26 cellular contexts compared by ENCODE assay signal in the genomic region with DNA sequence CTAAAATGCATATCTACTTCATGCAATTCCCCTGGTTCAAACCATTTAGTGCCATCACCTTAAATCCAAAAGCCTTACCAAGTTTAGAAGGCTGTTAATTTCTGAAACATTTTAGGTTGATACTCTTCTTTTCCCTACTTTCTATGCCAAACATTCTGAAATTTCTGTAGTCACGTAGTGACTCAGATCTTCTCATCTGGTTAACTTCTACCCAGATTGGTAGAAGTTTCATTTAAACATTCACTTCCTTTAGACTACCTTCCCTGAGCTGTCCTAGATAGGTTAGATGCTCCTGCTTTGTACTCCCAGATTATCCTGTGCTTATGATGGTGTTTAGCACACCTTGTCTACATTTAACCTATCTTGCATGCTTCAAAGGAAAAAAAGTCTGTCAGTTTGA. TPM values are rescaled to one million over a fixed set of nuclear protein-coding genes. Genes with fewer than 3 reads are reported as not detected.
DNase-seq lines count a peak whose midpoint lies in the region; ATAC-seq, FAIRE-seq and TF ChIP-seq lines count a peak whose summit lies in the region.
"Had no signal": no experiment of that assay in that cellular context is flagged by ENCODE, and none has a peak within 500 bp of the region (broad histone marks: within the 10 kb centered on the region; RNA-seq: fewer than 3 reads in every experiment).

No MANE protein-coding gene starts in this region.

- no peaks in the 10 kb centered on the region for H3K27me3 Mint-ChIP-seq in activated T-cell treated with anti-CD3 and anti-CD28 coated beads, Interleukin-2, amount 50 U/mL, for 72 hours (ENCODE audit: low read depth)
- H3K27me3 Mint-ChIP-seq in activated T-cell treated with anti-CD3 and anti-CD28 coated beads, Interleukin-2, amount 50 U/mL, for 4 hours (ENCODE audit: low read depth), result no peaks in the 10 kb centered on the region
- no peaks in the 10 kb centered on the region for H3K27me3 Mint-ChIP-seq in activated T-helper 2 cell treated with anti-CD3 and anti-CD28 coated beads, Interferon-gamma antibody, Interleukin-2, Interleukin-4, amounts not matched to agents 10 μg/mL and 5 μg/mL and 100 μg/mL, durations not matched to agents 14 hours and 24 hours and 36 hours (ENCODE audit: low read depth)
- H3K27me3 Mint-ChIP-seq: CD4-positive, alpha-beta T cell had no signal

- H3K79me2 ChIP-seq in GM23248 (ENCODE audit: insufficient read depth), result peaks cover 55% of the 10 kb centered on the region

- peaks cover 49% of the 10 kb centered on the region for H3K4me1 Mint-ChIP-seq in activated T-cell treated with anti-CD3 and anti-CD28 coated beads, Interleukin-2, amount 50 U/mL, for 72 hours (ENCODE audit: low read depth)
- H3K4me1 Mint-ChIP-seq in activated T-cell treated with anti-CD3 and anti-CD28 coated beads, Interleukin-2, amount 50 U/mL, for 4 hours (ENCODE audit: low read depth), result peaks cover 25% of the 10 kb centered on the region
- H3K4me1 Mint-ChIP-seq in activated T-helper 2 cell treated with anti-CD3 and anti-CD28 coated beads, Interferon-gamma antibody, Interleukin-2, Interleukin-4, amounts not matched to agents 10 μg/mL and 5 μg/mL and 100 μg/mL, durations not matched to agents 14 hours and 24 hours and 36 hours (ENCODE audit: low read depth), result peaks cover 44% of the 10 kb centered on the region

- no peak for DNase-seq in activated T-cell treated with anti-CD3 and anti-CD28 coated beads, Interleukin-2, amount 50 U/mL, for 72 hours
- no peak for DNase-seq in activated T-cell treated with anti-CD3 and anti-CD28 coated beads, Interleukin-2, amount 50 U/mL, for 4 hours
- DNase-seq in GM12891 (ENCODE audit: insufficient read length, low spot score) (no peak), GM23248 (peak; percentile 3), left ventricle myocardium superior (no peak), OCI-M2 (lab: John Stamatoyannopoulos, UW; ENCODE audit: unreplicated experiment) (no peak)
- no peak for DNase-seq in activated T-helper 2 cell treated with anti-CD3 and anti-CD28 coated beads, Interferon-gamma antibody, Interleukin-2, Interleukin-4, amounts not matched to agents 10 μg/mL and 5 μg/mL and 100 μg/mL, durations not matched to agents 14 hours and 24 hours and 36 hours (ENCODE audit: low spot score)
- DNase-seq: AML-193; CD4-positive, alpha-beta T cell; HCEC 1CT; KBM-7; MG63; NCI-H2029; NCI-H446; NCI-H526; NCI-H82; NK-92 treated with Interleukin-12 subunit alpha and Interleukin-12 subunit beta, amount 100 ng/mL, for 24 hours; Right ventricle myocardium superior; RPMI8226 had no signal

- H3K9me3 ChIP-seq in GM23248 (ENCODE audit: low read depth), result no peaks in the 10 kb centered on the region
- H3K9me3 ChIP-seq: A549, MG63, SJSA1 had no signal

- H3K9me2 ChIP-seq in GM23248 (ENCODE audit: insufficient read depth), result no peaks in the 10 kb centered on the region

- peak; percentile 5 for FAIRE-seq in GM12891 (lab: Jason Lieb, UNC)
- FAIRE-seq: A549, D721Med, H1 had no signal

- H3K4me3 Mint-ChIP-seq in activated T-cell treated with anti-CD3 and anti-CD28 coated beads, Interleukin-2, amount 50 U/mL, for 72 hours, result peak overlapping the region; percentile 28 to 85
- H3K4me3 Mint-ChIP-seq in activated T-cell treated with anti-CD3 and anti-CD28 coated beads, Interleukin-2, amount 50 U/mL, for 4 hours, result no peak overlapping the region
- H3K4me3 Mint-ChIP-seq in activated T-helper 2 cell treated with anti-CD3 and anti-CD28 coated beads, Interferon-gamma antibody, Interleukin-2, Interleukin-4, amounts not matched to agents 10 μg/mL and 5 μg/mL and 100 μg/mL, durations not matched to agents 14 hours and 24 hours and 36 hours (ENCODE audit: low read depth), result peak overlapping the region; percentile 0
- H3K4me3 Mint-ChIP-seq: CD4-positive, alpha-beta T cell had no signal

- peak; percentile 37 to 67 for ATAC-seq in activated T-cell treated with anti-CD3 and anti-CD28 coated beads, Interleukin-2, amount 50 U/mL, for 72 hours (replicated peaks in 1 of 2)
- no peak for ATAC-seq in activated T-cell treated with anti-CD3 and anti-CD28 coated beads, Interleukin-2, amount 50 U/mL, for 4 hours
- ATAC-seq in left ventricle myocardium superior (no peak), GM21576 (IDR thresholded peaks at IDR 0.05; ENCODE audit: unreplicated experiment) (no peak)
- ATAC-seq: A549 had no signal

- H3K27me3 ChIP-seq in GM23248 (replicated peaks; ENCODE audit: insufficient read depth), result no peaks in the 10 kb centered on the region
- H3K27me3 ChIP-seq: BLaER1 treated with 17β-estradiol and CSF1 and Interleukin-3, amounts not matched to agents 10 nM and 100 nM; MG63; SJSA1 had no signal

- intact Hi-C loops in activated T-helper 2 cell treated with anti-CD3 and anti-CD28 coated beads, Interferon-gamma antibody, Interleukin-2, Interleukin-4, amounts not matched to agents 10 μg/mL and 5 μg/mL and 100 μg/mL, durations not matched to agents 14 hours and 24 hours and 36 hours (cut with micrococcal nuclease), result loop anchor here (5.0 kb wide), 2 partner anchors 39 to 71 kb away; no protein-coding TSS in a partner anchor
- intact Hi-C loops in left ventricle myocardium superior (cut with micrococcal nuclease), result no loop called here

- H3F3A ChIP-seq in GM23248 (ENCODE audit: insufficient read depth), result no peaks in the 10 kb centered on the region

- H3K36me3 Mint-ChIP-seq in activated T-cell treated with anti-CD3 and anti-CD28 coated beads, Interleukin-2, amount 50 U/mL, for 72 hours (ENCODE audit: insufficient read depth in 2 of 2), result peaks cover 13 to 27% of the 10 kb centered on the region in 2 donors
- H3K36me3 Mint-ChIP-seq in activated T-cell treated with anti-CD3 and anti-CD28 coated beads, Interleukin-2, amount 50 U/mL, for 4 hours (ENCODE audit: insufficient read depth), result peaks cover 32% of the 10 kb centered on the region
- H3K36me3 Mint-ChIP-seq in activated T-helper 2 cell treated with anti-CD3 and anti-CD28 coated beads, Interferon-gamma antibody, Interleukin-2, Interleukin-4, amounts not matched to agents 10 μg/mL and 5 μg/mL and 100 μg/mL, durations not matched to agents 14 hours and 24 hours and 36 hours (ENCODE audit: low read depth), result peaks cover 53% of the 10 kb centered on the region

- H3K4me2 ChIP-seq in GM23248 (ENCODE audit: unreplicated experiment), result no peak overlapping the region
- H3K4me2 ChIP-seq: A549; BLaER1 treated with 17β-estradiol and CSF1 and Interleukin-3, amounts not matched to agents 10 nM and 100 nM had no signal

- peak overlapping the region; percentile 43 for H3K27ac Mint-ChIP-seq in activated T-cell treated with anti-CD3 and anti-CD28 coated beads, Interleukin-2, amount 50 U/mL, for 72 hours
- H3K27ac Mint-ChIP-seq in activated T-helper 2 cell treated with anti-CD3 and anti-CD28 coated beads, Interferon-gamma antibody, Interleukin-2, Interleukin-4, amounts not matched to agents 10 μg/mL and 5 μg/mL and 100 μg/mL, durations not matched to agents 14 hours and 24 hours and 36 hours, result peak overlapping the region; percentile 44
- H3K27ac Mint-ChIP-seq: CD4-positive, alpha-beta T cell had no signal

- H3K4me3 ChIP-seq in GM23248, result no peak overlapping the region
- H3K4me3 ChIP-seq: A549; BLaER1 treated with 17β-estradiol and CSF1 and Interleukin-3, amounts not matched to agents 10 nM and 100 nM; MG63; SJSA1 had no signal

- H3K9ac ChIP-seq in GM23248, result no peak overlapping the region
- H3K9ac ChIP-seq: BLaER1 treated with 17β-estradiol and CSF1 and Interleukin-3, amounts not matched to agents 10 nM and 100 nM had no signal

- no peaks in the 10 kb centered on the region for H3K4me1 ChIP-seq in GM23248 (ENCODE audit: insufficient read depth)
- H3K4me1 ChIP-seq: A549; BLaER1 treated with 17β-estradiol and CSF1 and Interleukin-3, amounts not matched to agents 10 nM and 100 nM; SJSA1 had no signal

- 96 to 100% methylated on average over 1 of the region's 1 CpG for WGBS in GM23248 (ENCODE audit: low coverage in 1 of 2, low lambda C conversion rate in 2 of 2, missing lambda C conversion rate in 2 of 2), 2 experiments

- TF ChIP-seq POLR2A in GM12891 (IDR thresholded peaks at IDR 0.05; ENCODE audit: low read depth, low read length), result no peak

- H4K20me1 ChIP-seq in GM23248 (ENCODE audit: insufficient read depth), result no peaks in the 10 kb centered on the region

- H3K27ac ChIP-seq in GM23248, result no peak overlapping the region
- H3K27ac ChIP-seq: A549; BLaER1 treated with 17β-estradiol and CSF1 and Interleukin-3, amounts not matched to agents 10 nM and 100 nM; SJSA1 had no signal

- in situ Hi-C loops in GM23248 (cut with MboI), result no loop called here

- no peak overlapping the region for H2AFZ ChIP-seq in GM23248

- peaks cover 0 to 5% of the 10 kb centered on the region in 2 donors for H3K9me3 Mint-ChIP-seq in activated T-cell treated with anti-CD3 and anti-CD28 coated beads, Interleukin-2, amount 50 U/mL, for 72 hours
- H3K9me3 Mint-ChIP-seq in activated T-cell treated with anti-CD3 and anti-CD28 coated beads, Interleukin-2, amount 50 U/mL, for 4 hours, result peaks cover 5% of the 10 kb centered on the region
- peaks cover 8% of the 10 kb centered on the region for H3K9me3 Mint-ChIP-seq in activated T-helper 2 cell treated with anti-CD3 and anti-CD28 coated beads, Interferon-gamma antibody, Interleukin-2, Interleukin-4, amounts not matched to agents 10 μg/mL and 5 μg/mL and 100 μg/mL, durations not matched to agents 14 hours and 24 hours and 36 hours

- peaks cover 3% of the 10 kb centered on the region; the same call in 1 of the 2 replicates for H3K36me3 ChIP-seq in GM23248 (ENCODE audit: low read depth)

RNA-seq across cellular contexts. Expression of gene RAD50, which starts 9.9 kb away (rescaled TPM):
- total RNA-seq in activated T-cell treated with anti-CD3 and anti-CD28 coated beads, Interleukin-2, amount 50 U/mL, for 72 hours, result 10 to 100 TPM; 42.1 to 46.1 TPM
- total RNA-seq in activated T-cell treated with anti-CD3 and anti-CD28 coated beads, Interleukin-2, amount 50 U/mL, for 4 hours, result 10 to 100 TPM; 42.7 to 46.8 (median 43.6) TPM
- 24.3 TPM for polyA plus RNA-seq in GM12891 (2012; ENCODE audit: low read depth, missing spikeins)
- total RNA-seq in GM23248 (2014; rRNA removed; shearing (Covaris generic)), result 17.7 and 21.5 TPM in 2 replicates
- 40.9 and 44.0 TPM in 2 replicates for polyA plus RNA-seq in GM23248 (2016; fragmentation: Nextera tagmentation; extraction: Ambion mirVana)
- 49.2 and 55.8 TPM in 2 replicates for total RNA-seq in activated T-helper 2 cell treated with anti-CD3 and anti-CD28 coated beads, Interferon-gamma antibody, Interleukin-2, Interleukin-4, amounts not matched to agents 10 μg/mL and 5 μg/mL and 100 μg/mL, durations not matched to agents 14 hours and 24 hours and 36 hours
- 37.0 TPM for total RNA-seq in left ventricle myocardium superior

RNA-seq across cellular contexts. Expression of gene IL5, which starts 23.3 kb away (rescaled TPM):
- 1 to 10 TPM; 1.3 to 2.1 TPM for total RNA-seq in activated T-cell treated with anti-CD3 and anti-CD28 coated beads, Interleukin-2, amount 50 U/mL, for 72 hours
- total RNA-seq in activated T-cell treated with anti-CD3 and anti-CD28 coated beads, Interleukin-2, amount 50 U/mL, for 4 hours, result 10 to 100 TPM in 2 of 3 donors, 1 to 10 TPM in 1; 3.6 to 24.1 (median 17.5) TPM
- not detected for polyA plus RNA-seq in GM12891 (2012; ENCODE audit: low read depth, missing spikeins)
- total RNA-seq in GM23248 (2014; rRNA removed; shearing (Covaris generic)), result not detected in 2 replicates
- not detected in 2 replicates for polyA plus RNA-seq in GM23248 (2016; fragmentation: Nextera tagmentation; extraction: Ambion mirVana)
- total RNA-seq in activated T-helper 2 cell treated with anti-CD3 and anti-CD28 coated beads, Interferon-gamma antibody, Interleukin-2, Interleukin-4, amounts not matched to agents 10 μg/mL and 5 μg/mL and 100 μg/mL, durations not matched to agents 14 hours and 24 hours and 36 hours, result 100.0 and 113 TPM in 2 replicates
- not detected for total RNA-seq in left ventricle myocardium superior
- total RNA-seq: CD4-positive, alpha-beta T cell; H1; LHCN-M2; Right ventricle myocardium superior; SJSA1 had no signal
- polyA plus RNA-seq: A549, H1 had no signal

Comparison
In these comparisons a context has a peak if more than half of its experiments do, and no peak if none do; other contexts are left out.
1. ATAC-seq: peak in activated T-cell treated with anti-CD3 and anti-CD28 coated beads, Interleukin-2, amount 50 U/mL, for 72 hours (2 of 2); none in activated T-cell treated with anti-CD3 and anti-CD28 coated beads, Interleukin-2, amount 50 U/mL, for 4 hours (0 of 2), left ventricle myocardium superior (single experiment) and GM21576 (single experiment).